ENCODE assay signal across 22 cellular contexts in the genomic region with DNA sequence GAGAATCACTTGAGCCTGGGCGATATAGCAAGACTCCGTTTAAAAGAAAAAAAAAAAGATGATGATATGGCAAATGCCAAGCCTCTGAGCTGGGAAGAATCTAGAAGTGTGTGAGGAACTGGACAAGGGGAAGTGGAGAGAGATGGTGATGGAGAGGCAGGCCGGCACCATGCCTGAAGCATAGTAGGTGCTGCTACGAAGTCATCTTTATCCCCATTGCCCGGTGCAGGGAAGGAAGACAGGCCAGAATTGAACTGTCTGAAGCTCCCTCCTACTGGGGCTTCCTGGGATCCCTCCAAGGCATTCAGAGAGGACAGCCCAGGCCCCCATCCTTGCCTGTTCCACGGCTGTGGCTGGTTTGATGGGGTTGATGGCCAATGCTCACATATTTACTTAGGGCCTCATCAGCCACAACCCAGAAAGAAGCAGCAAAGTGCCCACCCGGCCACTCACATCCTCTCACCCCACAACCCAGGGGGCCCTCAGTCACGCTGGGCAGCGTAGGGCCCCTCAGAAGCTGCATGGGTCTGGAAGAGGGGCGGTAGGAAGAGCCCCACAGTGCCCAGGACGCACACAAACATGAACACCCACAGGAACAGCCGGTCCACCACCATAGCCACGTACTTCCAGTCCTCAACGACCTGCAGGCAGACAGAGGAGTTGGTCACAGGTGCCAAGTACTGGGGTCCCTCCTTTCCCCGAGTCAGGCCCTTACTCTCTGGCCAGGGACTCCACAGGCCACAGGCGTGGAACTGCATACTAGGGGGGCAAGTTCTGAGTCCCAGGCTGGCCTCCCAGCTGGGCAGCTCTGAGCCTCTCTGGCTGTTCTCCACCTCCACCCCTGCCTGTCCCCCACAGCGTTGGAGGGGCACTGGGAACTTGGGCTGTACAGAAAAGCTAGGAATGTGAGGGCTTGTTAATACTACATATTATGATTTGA. TPM values are rescaled to one million over a fixed set of nuclear protein-coding genes. Genes with fewer than 3 reads are reported as not detected.
A peak's percentile ranks its signal among the peaks of the same experiment; 100 is the strongest.
DNase-seq lines count a peak whose midpoint lies in the region; ATAC-seq, FAIRE-seq and TF ChIP-seq lines count a peak whose summit lies in the region.
"Had no signal": no experiment of that assay in that cellular context is flagged by ENCODE, and none has a peak within 500 bp of the region (broad histone marks: within the 10 kb centered on the region; RNA-seq: fewer than 3 reads in every experiment).

No MANE protein-coding gene starts in this region.

- TF ChIP-seq RAD21 in K562 (CRISPR knock-in tag; conservative IDR thresholded peaks at IDR 0.05 in 1 of 2, IDR thresholded peaks at IDR 0.05 in 1 of 2) = no peak

- H3K79me2 ChIP-seq in Karpas-422 (ENCODE audit: low read length) (no peaks in the 10 kb centered on the region), K562 (ENCODE audit: control insufficient read depth, insufficient read depth, low read length) (no peaks in the 10 kb centered on the region)

- TF ChIP-seq EP300 in K562 (IDR thresholded peaks at IDR 0.05; ENCODE audit: low read length) (no peak), transverse colon (IDR thresholded peaks at IDR 0.05; ENCODE audit: low read depth) (no peak)

- H3K9ac ChIP-seq in Karpas-422 (ENCODE audit: low read length) = no peak overlapping the region
- H3K9ac ChIP-seq in K562 (ENCODE audit: insufficient read depth in 1 of 2, low read depth in 2 of 2, low read length in 2 of 2) = no peak overlapping the region
- H3K9ac ChIP-seq: BLaER1 treated with 17β-estradiol and CSF1 and Interleukin-3, amounts not matched to agents 10 nM and 100 nM; GM23248 had no signal

- no peaks in the 10 kb centered on the region for H3K4me1 ChIP-seq in Karpas-422 (ENCODE audit: low read length)
- peaks cover 0 to 9% of the 10 kb centered on the region in 2 experiments; a peak in 1 of 5 replicates for H3K4me1 ChIP-seq in K562 (replicated peaks in 1 of 2; ENCODE audit: control insufficient read depth in 2 of 2, insufficient read depth in 2 of 2, low read length in 2 of 2)
- H3K4me1 ChIP-seq in thymus (ENCODE audit: control insufficient read depth, insufficient read depth, low read length) = peaks cover 51% of the 10 kb centered on the region
- H3K4me1 ChIP-seq in transverse colon = peaks cover 0 to 13% (median 12%) of the 10 kb centered on the region in 4 donors

- in situ Hi-C loops in K562 (cut with MboI) = no loop called here
- in situ Hi-C loops in transverse colon (cut with MboI; ENCODE audit: low pct_ligation_motif_present in 1 of 4, low pct_unique_long_range_greater_than_20kb in 1 of 4, low sequenced_read_pairs in 3 of 4) = no loop called here

- ATAC-seq in K562 (no peak), HG03097 (IDR thresholded peaks at IDR 0.05; ENCODE audit: low FRiP score, unreplicated experiment) (no peak), GM21717 (IDR thresholded peaks at IDR 0.05; ENCODE audit: unreplicated experiment) (no peak)
- ATAC-seq: CD8-positive, alpha-beta T cell; Panc1 had no signal

- peak; percentile 40 for DNase-seq in activated CD8-positive, alpha-beta memory T cell treated with anti-CD3 and anti-CD28 coated beads for 24 hours
- no peak for DNase-seq in activated CD8-positive, alpha-beta memory T cell treated with anti-CD3 and anti-CD28 coated beads, Interleukin-2, amount 50 U/mL, for 48 hours
- peak; percentile 25 for DNase-seq in Karpas-422
- DNase-seq in K562 (ENCODE audit: extremely low read depth in 1 of 4, low spot score in 3 of 4) = no peak
- no peak for DNase-seq in transverse colon
- DNase-seq: AML-193; CD8-positive, alpha-beta T cell; GM23248; H9; KG1; NCI-H1092 treated with DMSO at 0.1 percent for 48 hours; NCI-H1930; NCI-H2107 had no signal

- no peak overlapping the region for H3K4me2 ChIP-seq in Karpas-422 (ENCODE audit: low read depth, low read length, poor library complexity, severe bottlenecking)
- no peak overlapping the region for H3K4me2 ChIP-seq in K562 (ENCODE audit: insufficient read depth, low read length)
- H3K4me2 ChIP-seq: A549; BLaER1 treated with 17β-estradiol and CSF1 and Interleukin-3, amounts not matched to agents 10 nM and 100 nM had no signal

- H3K27ac ChIP-seq in Karpas-422 (ENCODE audit: low read length) (no peak overlapping the region), K562 (ENCODE audit: extremely low read depth, low read depth, low read length) (no peak overlapping the region), thymus (ENCODE audit: low read depth) (peak overlapping the region; percentile 73), transverse colon (no peak overlapping the region)
- H3K27ac ChIP-seq: A549; BLaER1 treated with 17β-estradiol and CSF1 and Interleukin-3, amounts not matched to agents 10 nM and 100 nM; GM23248; RWPE1 had no signal

- intact Hi-C loops in K562 (cut with micrococcal nuclease) = no loop called here
- intact Hi-C loops in transverse colon (cut with DNase I; ENCODE audit: low total_unique reads) = no loop called here

- under 1% methylated on average over 14 of the region's 17 CpGs for WGBS in K562 (ENCODE audit: insufficient coverage, low coverage, missing lambda C conversion rate)
- WGBS in thymus = 83% methylated on average over 17 of the region's 17 CpGs
- WGBS in transverse colon (ENCODE audit: low coverage in 1 of 2), 2 donors = 79 to 80% methylated on average over 3 to 17 of the region's 17 CpGs

- H4K20me1 ChIP-seq in Karpas-422 (ENCODE audit: insufficient read depth, low read depth, low read length) (no peaks in the 10 kb centered on the region), K562 (replicated peaks; ENCODE audit: control insufficient read depth, insufficient read depth, low read length) (peaks cover 5% of the 10 kb centered on the region; the same call in 1 of the 2 replicates)

- BruUV-seq in K562 (replicated peaks; lab: Mats Ljungman, UMichigan) = no TSS peak

- no peaks in the 10 kb centered on the region for H3K9me1 ChIP-seq in K562 (ENCODE audit: control insufficient read depth, insufficient read depth, low read length)

- no peak for FAIRE-seq in K562 (lab: Jason Lieb, UNC)
- FAIRE-seq: A549, HTR-8/SVneo had no signal

- H3K36me3 ChIP-seq in Karpas-422 (ENCODE audit: insufficient read depth, low read length) (no peaks in the 10 kb centered on the region), K562 (ENCODE audit: control insufficient read depth, insufficient read depth, low read length) (no peaks in the 10 kb centered on the region), thymus (ENCODE audit: control insufficient read depth, insufficient read depth) (peaks cover 6% of the 10 kb centered on the region), transverse colon (no peaks in the 10 kb centered on the region)
- H3K36me3 ChIP-seq: BLaER1 treated with 17β-estradiol and CSF1 and Interleukin-3, amounts not matched to agents 10 nM and 100 nM had no signal

- no peaks in the 10 kb centered on the region for H3K27me3 ChIP-seq in Karpas-422 (ENCODE audit: low read length)
- H3K27me3 ChIP-seq in K562 (ENCODE audit: control insufficient read depth in 2 of 2, insufficient read depth in 2 of 2, low read length in 2 of 2) = peaks cover 47 to 76% of the 10 kb centered on the region in 2 experiments
- no peaks in the 10 kb centered on the region for H3K27me3 ChIP-seq in thymus (ENCODE audit: control insufficient read depth, insufficient read depth)
- H3K27me3 ChIP-seq in transverse colon = peaks cover 60% of the 10 kb centered on the region

- no peak for TF ChIP-seq CTCF in K562 (IDR thresholded peaks at IDR 0.05 in 2 of 3, conservative IDR thresholded peaks at IDR 0.05 in 1 of 3; ENCODE audit: insufficient read depth in 2 of 3, low read depth in 1 of 3, low read length in 3 of 3)
- no peak for TF ChIP-seq CTCF in transverse colon (IDR thresholded peaks at IDR 0.05)

- CTCF ChIA-PET in K562 (lab: Yijun Ruan, JAX; ENCODE audit: low intra/inter-chr PET ratio) = no interaction called here

- no peak for TF ChIP-seq POLR2A in K562 (conservative IDR thresholded peaks at IDR 0.05)
- TF ChIP-seq POLR2A in transverse colon (IDR thresholded peaks at IDR 0.05) = no peak

- no peak overlapping the region for H3K4me3 ChIP-seq in Karpas-422 (ENCODE audit: low read length)
- H3K4me3 ChIP-seq in K562 = no peak overlapping the region
- H3K4me3 ChIP-seq in thymus (ENCODE audit: low read length) = peak overlapping the region; percentile 2
- no peak overlapping the region for H3K4me3 ChIP-seq in transverse colon
- H3K4me3 ChIP-seq: A549; BLaER1 treated with 17β-estradiol and CSF1 and Interleukin-3, amounts not matched to agents 10 nM and 100 nM; GM23248 had no signal

- H2AFZ ChIP-seq in Karpas-422 (ENCODE audit: low read length) = no peak overlapping the region
- no peak overlapping the region for H2AFZ ChIP-seq in K562 (ENCODE audit: low read depth, low read length)
- H2AFZ ChIP-seq: GM23248 had no signal

- H3K9me3 ChIP-seq in Karpas-422 (ENCODE audit: low read length) (no peaks in the 10 kb centered on the region), K562 (replicated peaks; ENCODE audit: control insufficient read depth, insufficient read depth, low read depth, low read length) (no peaks in the 10 kb centered on the region), thymus (ENCODE audit: control insufficient read depth) (no peaks in the 10 kb centered on the region), transverse colon (no peaks in the 10 kb centered on the region)
- H3K9me3 ChIP-seq: A549; BLaER1 treated with 17β-estradiol and CSF1 and Interleukin-3, amounts not matched to agents 10 nM and 100 nM had no signal

- no peaks in the 10 kb centered on the region for H3K9me2 ChIP-seq in Karpas-422 (replicated peaks; ENCODE audit: insufficient read depth, low read length)

- POLR2A ChIA-PET in K562 (lab: Yijun Ruan, JAX) = interaction anchor here (1.0 to 1.1 kb wide), 2 partner anchors 9 to 33 kb away, joined by 3 read pairs; no protein-coding TSS in a partner anchor

RNA-seq across cellular contexts. Expression of gene CHRNA3, which starts 4.1 kb away (rescaled TPM):
- not detected in 2 replicates for total RNA-seq in Karpas-422 (2014; rRNA removed; shearing (Covaris generic); ENCODE audit: low replicate concordance)
- not detected in 2 replicates for total RNA-seq in K562 (2011; cell fraction: chromatin; rRNA removed; ENCODE audit: low replicate concordance)
- total RNA-seq in K562 (2011; cell fraction: nucleolus; rRNA removed) = not detected in 2 replicates
- not detected in 2 replicates for total RNA-seq in K562 (2011; cell fraction: nucleoplasm; rRNA removed)
- total RNA-seq in K562 (2014; rRNA removed) (not detected in 2 replicates), K562 (2014; rRNA removed; fragmentation: Illumina TruSeq; extraction: Trizol) (not detected in 2 replicates), K562 (2015; rRNA removed; fragmentation: Illumina TruSeq; extraction: Trizol) (not detected in 2 replicates), K562 (2021) (not detected in 2 replicates), transverse colon (1 to 10 TPM in 3 of 4 donors, under 1 TPM in 1; 1.00 to 6.0 (median 3.4) TPM)
- polyA plus RNA-seq in K562 (2011; rRNA removed) (not detected in 2 replicates), K562 (2014; fragmentation: Illumina TruSeq; extraction: Trizol) (not detected in 2 replicates), K562 (2014; fragmentation: Nextera tagmentation; extraction: Ambion mirVana) (under 1 TPM in 1 of 2 experiments, not detected in 1; 0.01 TPM), K562 (2014; rRNA removed) (not detected in 2 replicates), thymus (48.3 TPM)
- polyA plus RNA-seq in K562 (2011; cell fraction: cytosol; rRNA removed) = not detected in 2 replicates
- polyA plus RNA-seq in K562 (2011; cell fraction: nucleus; rRNA removed) = not detected in 2 replicates
- polyA plus RNA-seq in K562 (2012) = 0.07 and 0.31 TPM in 2 replicates
- not detected in 2 replicates for polyA minus RNA-seq in K562 (2011; rRNA and poly(A)+ RNA removed)
- not detected in 2 replicates for polyA minus RNA-seq in K562 (2011; cell fraction: cytosol; rRNA and poly(A)+ RNA removed)
- not detected in 2 replicates for polyA minus RNA-seq in K562 (2011; cell fraction: nucleus; rRNA and poly(A)+ RNA removed)
- total RNA-seq: CD8-positive, alpha-beta T cell; GM23248; T-helper 1 cell treated with Interleukin-12 subunit alpha and Interleukin-12 subunit beta and Interleukin-4 antibody, amounts not matched to agents 30 ng/mL and 1 ng/mL, for 36 hours had no signal
- polyA plus RNA-seq: GM23248 had no signal

RNA-seq across cellular contexts. Expression of gene CHRNB4, which starts 16.1 kb away (rescaled TPM):
- total RNA-seq in Karpas-422 (2014; rRNA removed; shearing (Covaris generic); ENCODE audit: low replicate concordance) = not detected in 2 replicates
- not detected in 2 replicates for total RNA-seq in K562 (2011; cell fraction: chromatin; rRNA removed; ENCODE audit: low replicate concordance)
- total RNA-seq in K562 (2011; cell fraction: nucleolus; rRNA removed) = not detected in 2 replicates
- total RNA-seq in K562 (2011; cell fraction: nucleoplasm; rRNA removed) = not detected in 2 replicates
- total RNA-seq in K562 (2014; rRNA removed) (0.18 TPM in 1 of 2 replicates, not detected in the other), K562 (2014; rRNA removed; fragmentation: Illumina TruSeq; extraction: Trizol) (not detected in 2 replicates), K562 (2015; rRNA removed; fragmentation: Illumina TruSeq; extraction: Trizol) (not detected in 2 replicates), K562 (2021) (not detected in 2 replicates), transverse colon (under 1 TPM in 2 of 4 donors, not detected in 2; 0.27 to 0.32 TPM)
- polyA plus RNA-seq in K562 (2011; rRNA removed) (not detected in 2 replicates), K562 (2014; fragmentation: Illumina TruSeq; extraction: Trizol) (not detected in 2 replicates), K562 (2014; fragmentation: Nextera tagmentation; extraction: Ambion mirVana) (under 1 TPM in 1 of 2 experiments, not detected in 1; 0.08 TPM), K562 (2014; rRNA removed) (not detected in 2 replicates), thymus (0.62 TPM)
- polyA plus RNA-seq in K562 (2011; cell fraction: cytosol; rRNA removed) = 0.04 TPM in 1 of 2 replicates, not detected in the other
- 0.04 TPM in 1 of 2 replicates, not detected in the other for polyA plus RNA-seq in K562 (2011; cell fraction: nucleus; rRNA removed)
- not detected in 2 replicates for polyA plus RNA-seq in K562 (2012)
- polyA minus RNA-seq in K562 (2011; rRNA and poly(A)+ RNA removed) = not detected in 2 replicates
- polyA minus RNA-seq in K562 (2011; cell fraction: cytosol; rRNA and poly(A)+ RNA removed) = not detected in 2 replicates
- polyA minus RNA-seq in K562 (2011; cell fraction: nucleus; rRNA and poly(A)+ RNA removed) = not detected in 2 replicates
- total RNA-seq: CD8-positive, alpha-beta T cell; GM23248; T-helper 1 cell treated with Interleukin-12 subunit alpha and Interleukin-12 subunit beta and Interleukin-4 antibody, amounts not matched to agents 30 ng/mL and 1 ng/mL, for 36 hours had no signal
- polyA plus RNA-seq: GM23248 had no signal

RNA-seq across cellular contexts. Expression of gene CHRNA5, which starts 59.6 kb away (rescaled TPM):
- total RNA-seq in Karpas-422 (2014; rRNA removed; shearing (Covaris generic); ENCODE audit: low replicate concordance) = 0.11 TPM in 1 of 2 replicates, not detected in the other
- total RNA-seq in K562 (2011; cell fraction: chromatin; rRNA removed; ENCODE audit: low replicate concordance) = 9.5 and 17.7 TPM in 2 replicates
- 5.2 and 8.6 TPM in 2 replicates for total RNA-seq in K562 (2011; cell fraction: nucleolus; rRNA removed)
- 8.6 and 12.1 TPM in 2 replicates for total RNA-seq in K562 (2011; cell fraction: nucleoplasm; rRNA removed)
- total RNA-seq in K562 (2014; rRNA removed) = 6.0 and 6.5 TPM in 2 replicates
- 16.1 and 17.3 TPM in 2 replicates for total RNA-seq in K562 (2014; rRNA removed; fragmentation: Illumina TruSeq; extraction: Trizol)
- total RNA-seq in K562 (2015; rRNA removed; fragmentation: Illumina TruSeq; extraction: Trizol) = 8.0 and 11.0 TPM in 2 replicates
- 13.4 and 14.9 TPM in 2 replicates for total RNA-seq in K562 (2021)
- 6.1 and 13.6 TPM in 2 replicates for polyA plus RNA-seq in K562 (2011; rRNA removed)
- polyA plus RNA-seq in K562 (2011; cell fraction: cytosol; rRNA removed) = 2.1 and 3.9 TPM in 2 replicates
- polyA plus RNA-seq in K562 (2011; cell fraction: nucleus; rRNA removed) = 1.9 and 2.2 TPM in 2 replicates
- 7.2 and 12.4 TPM in 2 replicates for polyA plus RNA-seq in K562 (2012)
- polyA plus RNA-seq in K562 (2014; fragmentation: Illumina TruSeq; extraction: Trizol) = 11.4 and 12.4 TPM in 2 replicates
- 1 to 10 TPM; 2.8 to 3.4 TPM for polyA plus RNA-seq in K562 (2014; fragmentation: Nextera tagmentation; extraction: Ambion mirVana)
- polyA plus RNA-seq in K562 (2014; rRNA removed) = 7.1 and 11.7 TPM in 2 replicates
- 5.6 and 12.7 TPM in 2 replicates for polyA minus RNA-seq in K562 (2011; rRNA and poly(A)+ RNA removed)
- polyA minus RNA-seq in K562 (2011; cell fraction: cytosol; rRNA and poly(A)+ RNA removed) = 2.1 and 4.4 TPM in 2 replicates
- polyA minus RNA-seq in K562 (2011; cell fraction: nucleus; rRNA and poly(A)+ RNA removed) = 1.1 and 1.3 TPM in 2 replicates
- polyA plus RNA-seq in thymus = 1.5 TPM
- 1 to 10 TPM in 1 of 4 donors, under 1 TPM in 2, not detected in 1; 0.48 to 3.8 (median 0.82) TPM for total RNA-seq in transverse colon

Comparison
In these comparisons a context has a peak if more than half of its experiments do, and no peak if none do; other contexts are left out.
1. DNase-seq: peak in activated CD8-positive, alpha-beta memory T cell treated with anti-CD3 and anti-CD28 coated beads for 24 hours (single experiment) and Karpas-422 (single experiment); none in activated CD8-positive, alpha-beta memory T cell treated with anti-CD3 and anti-CD28 coated beads, Interleukin-2, amount 50 U/mL, for 48 hours (single experiment), K562 (0 of 4) and transverse colon (single experiment).